Comparison of ENCODE assay signal across 8 cellular contexts in genomic region chr11:61733120-61733978, GRCh38. TPM values are rescaled to one million over a fixed set of nuclear protein-coding genes. Genes with fewer than 3 reads are reported as not detected.
DNase-seq lines count a peak whose midpoint lies in the region; ATAC-seq and TF ChIP-seq lines count a peak whose summit lies in the region.

No MANE protein-coding gene starts in this region.

- no peaks in the 10 kb centered on the region for H3K79me2 ChIP-seq in ACC112 (ENCODE audit: control insufficient read depth, insufficient read depth, low read length, unreplicated experiment)

- H3K27ac ChIP-seq in ACC112 (ENCODE audit: low read depth, low read length), result no peak overlapping the region
- H3K27ac ChIP-seq in liver (ENCODE audit: low read depth in 1 of 2, low read length in 2 of 2), result no peak overlapping the region

- H3K27me3 ChIP-seq in ACC112 (ENCODE audit: insufficient read depth, low read length) (no peaks in the 10 kb centered on the region), liver (ENCODE audit: control insufficient read depth in 4 of 4, insufficient read depth in 4 of 4, low read length in 3 of 4) (no peaks in the 10 kb centered on the region)

- CTCF ChIA-PET in activated CD4-positive, alpha-beta T cell treated with anti-CD3 and anti-CD28 coated beads, Interleukin-2, amount 10 ng/mL, durations not matched to agents 7 days and 5 days (lab: Charles Lee), result interaction anchor here (0.7 to 2.6 kb wide), 34 partner anchors 9 to 375 kb away, joined by 3 to 20 read pairs (median 5); partner anchors contain the start of gene DAGLA

- POLR2A ChIA-PET in activated CD4-positive, alpha-beta T cell treated with anti-CD3 and anti-CD28 coated beads, Interleukin-2, amount 10 ng/mL, durations not matched to agents 7 days and 5 days (lab: Charles Lee), result interaction anchor here (0.6 kb wide), 1 partner anchor 120 kb away, joined by 3 read pairs; no protein-coding TSS in a partner anchor

- no peaks in the 10 kb centered on the region for H3K9me3 ChIP-seq in liver (ENCODE audit: control insufficient read depth in 4 of 4, low read length in 3 of 4)

- ATAC-seq in GM18520 (IDR thresholded peaks at IDR 0.05; ENCODE audit: unreplicated experiment), result peak; percentile 76
- peak; percentile 80 for ATAC-seq in HG03432 (IDR thresholded peaks at IDR 0.05; ENCODE audit: unreplicated experiment)

- H3K27me3 Mint-ChIP-seq in activated CD4-positive, alpha-beta T cell treated with anti-CD3 and anti-CD28 coated beads, Interleukin-2, amount 10 ng/mL, durations not matched to agents 7 days and 5 days, result no peaks in the 10 kb centered on the region

- H3K9me3 Mint-ChIP-seq in activated CD4-positive, alpha-beta T cell treated with anti-CD3 and anti-CD28 coated beads, Interleukin-2, amount 10 ng/mL, durations not matched to agents 7 days and 5 days, result no peaks in the 10 kb centered on the region

- H3K36me3 Mint-ChIP-seq in activated CD4-positive, alpha-beta T cell treated with anti-CD3 and anti-CD28 coated beads, Interleukin-2, amount 10 ng/mL, durations not matched to agents 7 days and 5 days (ENCODE audit: low read depth), result no peaks in the 10 kb centered on the region

- H3K36me3 ChIP-seq in ACC112 (ENCODE audit: insufficient read depth, low read length) (no peaks in the 10 kb centered on the region), liver (ENCODE audit: control insufficient read depth in 4 of 4, insufficient read depth in 3 of 4, low read depth in 1 of 4, low read length in 3 of 4) (no peaks in the 10 kb centered on the region)

- no peak overlapping the region for H3K27ac Mint-ChIP-seq in activated CD4-positive, alpha-beta T cell treated with anti-CD3 and anti-CD28 coated beads, Interleukin-2, amount 10 ng/mL, durations not matched to agents 7 days and 5 days

- H3K4me1 Mint-ChIP-seq in activated CD4-positive, alpha-beta T cell treated with anti-CD3 and anti-CD28 coated beads, Interleukin-2, amount 10 ng/mL, durations not matched to agents 7 days and 5 days, result no peaks in the 10 kb centered on the region

- peaks cover 19% of the 10 kb centered on the region for H3K4me1 ChIP-seq in ACC112 (ENCODE audit: control insufficient read depth, insufficient read depth, low read length, unreplicated experiment)
- no peaks in the 10 kb centered on the region for H3K4me1 ChIP-seq in liver (ENCODE audit: control insufficient read depth in 4 of 4, insufficient read depth in 4 of 4, low read length in 3 of 4)

- WGBS in liver, result 22% methylated on average over 13 of the region's 13 CpGs

- H3K4me3 Mint-ChIP-seq in activated CD4-positive, alpha-beta T cell treated with anti-CD3 and anti-CD28 coated beads, Interleukin-2, amount 10 ng/mL, durations not matched to agents 7 days and 5 days, result no peak overlapping the region

- TF ChIP-seq CTCF in liver (IDR thresholded peaks at IDR 0.05; ENCODE audit: low read depth, low read length, missing input control), result peak; percentile 96

- peak; percentile 90 to 94 for TF ChIP-seq RAD21 in liver (IDR thresholded peaks at IDR 0.05)

- peak overlapping the region; percentile 40 for H2AFZ ChIP-seq in ACC112 (ENCODE audit: low read length, unreplicated experiment)

- no peak overlapping the region for H3K9ac ChIP-seq in liver (ENCODE audit: low read depth in 1 of 2, low read length in 2 of 2)

- DNase-seq in NCI-H510A treated with DMSO at 0.1 percent for 48 hours (lab: John Stamatoyannopoulos, UW), result peak; percentile 82
- peak; percentile 88 for DNase-seq in activated CD4-positive, alpha-beta T cell treated with anti-CD3 and anti-CD28 coated beads, Interleukin-2, amount 10 ng/mL, durations not matched to agents 7 days and 5 days
- peak; percentile 77 for DNase-seq in dedifferentiated amniotic fluid mesenchymal stem cell (ENCODE audit: extremely low spot score)
- peak; percentile 76 to 82 for DNase-seq in stimulated activated CD4-positive, alpha-beta T cell treated with anti-CD3 and anti-CD28 coated beads, Interleukin-4, amount 100 ng/mL, for 48 hours (ENCODE audit: low read depth in 2 of 2)

- H3K4me3 ChIP-seq in ACC112 (ENCODE audit: low read depth, low read length) (no peak overlapping the region), liver (ENCODE audit: low read depth in 1 of 3, low read length in 3 of 3) (no peak overlapping the region)

TF ChIP-seq in liver, 16 proteins besides CTCF, POLR2A, EP300 and RAD21:
- TF ChIP-seq FOXA1 (IDR thresholded peaks at IDR 0.05) (no peak), RXRA (IDR thresholded peaks at IDR 0.05) (no peak), GABPA (IDR thresholded peaks at IDR 0.05 in 1 of 2, conservative IDR thresholded peaks at IDR 0.05 in 1 of 2) (no peak), YY1 (IDR thresholded peaks at IDR 0.05) (no peak), NR2F2 (IDR thresholded peaks at IDR 0.05) (no peak), ZBTB33 (IDR thresholded peaks at IDR 0.05) (no peak), SP1 (IDR thresholded peaks at IDR 0.05) (no peak), ATF3 (IDR thresholded peaks at IDR 0.05) (no peak), EGR1 (IDR thresholded peaks at IDR 0.05; ENCODE audit: low read depth in 2 of 2) (no peak), REST (IDR thresholded peaks at IDR 0.05) (no peak), TAF1 (conservative IDR thresholded peaks at IDR 0.05) (no peak)

RNA-seq across cellular contexts. Expression of gene MYRF, which starts 19.1 kb away (rescaled TPM):
- total RNA-seq in activated CD4-positive, alpha-beta T cell treated with anti-CD3 and anti-CD28 coated beads, Interleukin-2, amount 10 ng/mL, durations not matched to agents 7 days and 5 days, result 1 to 10 TPM; 1.1 to 1.2 TPM
- total RNA-seq in liver, result 1 to 10 TPM; 3.5 to 6.5 TPM
- polyA plus RNA-seq in liver, result 1 to 10 TPM; 4.4 to 4.5 TPM

RNA-seq across cellular contexts. Expression of gene DAGLA, which starts 53.2 kb away (rescaled TPM):
- total RNA-seq in activated CD4-positive, alpha-beta T cell treated with anti-CD3 and anti-CD28 coated beads, Interleukin-2, amount 10 ng/mL, durations not matched to agents 7 days and 5 days, result under 1 TPM; 0.44 to 0.45 TPM
- total RNA-seq in liver, result under 1 TPM; 0.67 to 0.84 TPM
- under 1 TPM; 0.13 to 0.53 TPM for polyA plus RNA-seq in liver

RNA-seq across cellular contexts. Expression of gene TMEM258, which starts 59.0 kb away (rescaled TPM):
- total RNA-seq in activated CD4-positive, alpha-beta T cell treated with anti-CD3 and anti-CD28 coated beads, Interleukin-2, amount 10 ng/mL, durations not matched to agents 7 days and 5 days, result 100 to 1,000 TPM; 154 to 160 TPM
- 10 to 100 TPM; 31.0 to 77.8 TPM for total RNA-seq in liver
- polyA plus RNA-seq in liver, result 100 to 1,000 TPM; 120 to 136 TPM

RNA-seq across cellular contexts. Expression of gene FEN1, which starts 59.4 kb away (rescaled TPM):
- 100 to 1,000 TPM in 1 of 2 experiments, 10 to 100 TPM in 1; 98.6 to 118 TPM for total RNA-seq in activated CD4-positive, alpha-beta T cell treated with anti-CD3 and anti-CD28 coated beads, Interleukin-2, amount 10 ng/mL, durations not matched to agents 7 days and 5 days
- 10 to 100 TPM in 1 of 2 donors, 1 to 10 TPM in 1; 9.0 to 46.5 TPM for total RNA-seq in liver
- 10 to 100 TPM in 1 of 2 donors, 1 to 10 TPM in 1; 4.5 to 10.0 TPM for polyA plus RNA-seq in liver
